ENCODE assay signal across 20 cellular contexts in the genomic region with DNA sequence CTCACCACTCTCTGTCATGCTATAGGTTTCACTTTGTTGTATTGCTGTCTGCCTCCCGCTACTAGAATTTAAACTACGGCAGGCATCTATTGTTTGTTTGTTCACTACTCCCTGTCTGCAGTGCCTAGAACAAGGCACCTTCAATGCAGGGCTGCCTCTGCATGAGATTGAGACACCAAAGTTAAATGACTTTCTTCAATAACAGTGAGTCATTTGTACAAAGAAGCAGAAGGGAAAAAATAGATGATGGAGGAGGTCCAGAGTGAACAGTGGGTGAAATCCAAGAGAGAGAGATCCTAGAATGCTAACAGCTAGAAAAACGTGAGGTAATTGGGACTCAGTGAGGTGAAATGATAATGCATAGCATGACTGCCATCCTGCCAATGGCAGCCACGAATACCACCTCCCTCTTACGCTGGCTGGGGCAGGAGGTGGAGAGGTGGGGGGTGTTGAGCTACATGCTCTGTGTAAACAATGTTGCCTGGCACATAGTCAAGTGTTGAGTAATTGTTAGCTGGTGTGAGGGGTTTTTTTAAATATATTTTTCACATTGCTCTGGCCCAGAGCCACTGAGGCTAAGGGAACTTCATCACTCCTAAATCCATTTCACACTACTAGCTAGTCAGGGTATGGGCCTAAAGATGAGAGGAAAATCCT.
DNase-seq lines count a peak whose midpoint lies in the region; ATAC-seq and TF ChIP-seq lines count a peak whose summit lies in the region.
"Had no signal": no experiment of that assay in that cellular context is flagged by ENCODE, and none has a peak within 500 bp of the region (broad histone marks: within the 10 kb centered on the region; RNA-seq: fewer than 3 reads in every experiment).

No MANE protein-coding gene starts in this region.

- no peaks in the 10 kb centered on the region for H3K27me3 ChIP-seq in ACC112 (ENCODE audit: insufficient read depth, low read length)
- H3K27me3 ChIP-seq: foreskin keratinocyte had no signal

- H3K79me2 ChIP-seq in ACC112 (ENCODE audit: control insufficient read depth, insufficient read depth, low read length, unreplicated experiment), result peaks cover 4% of the 10 kb centered on the region

- H3K4me3 ChIP-seq in ACC112 (ENCODE audit: low read depth, low read length) (peak overlapping the region; percentile 34), astrocyte of the spinal cord (ENCODE audit: low read depth, low read length) (no peak overlapping the region)

- H3K27ac ChIP-seq in ACC112 (ENCODE audit: low read depth, low read length), result peak overlapping the region; percentile 53
- no peak overlapping the region for H3K27ac ChIP-seq in RWPE1
- H3K27ac ChIP-seq: foreskin keratinocyte, KMS-11 had no signal

- no peak for ATAC-seq in HG03159 (IDR thresholded peaks at IDR 0.05; ENCODE audit: unreplicated experiment)
- ATAC-seq: CD8-positive, alpha-beta T cell; foreskin keratinocyte; HCT116 had no signal

- in situ Hi-C loops in astrocyte of the spinal cord (cut with HindIII; ENCODE audit: low sequenced_read_pairs), result no loop called here

- CTCF ChIA-PET in RWPE1 (lab: Yijun Ruan, JAX), result no interaction called here

- DNase-seq in NCI-H1694 (lab: John Stamatoyannopoulos, UW), result peak; percentile 84
- peak; percentile 48 for DNase-seq in astrocyte of the spinal cord (ENCODE audit: low read depth, low spot score)
- DNase-seq in kidney tubule cell (ENCODE audit: low spot score), result peak; percentile 36
- no peak for DNase-seq in GF-D8 (lab: John Stamatoyannopoulos, UW)
- DNase-seq in RWPE1 (ENCODE audit: low spot score), result no peak
- DNase-seq in activated gamma-delta T cell (lab: John Stamatoyannopoulos, UW), result no peak
- DNase-seq: activated CD4-positive, alpha-beta T cell treated with anti-CD3 and anti-CD28 coated beads, Interleukin-2, amount 50 U/mL, for 1 hour; CD8-positive, alpha-beta T cell; endodermal cell; foreskin keratinocyte; NCI-H1092 treated with DMSO at 0.1 percent for 48 hours; NCI-H510A treated with DMSO at 0.1 percent for 48 hours; nucleus accumbens; OCI-M1; SK-N-SH; stimulated activated CD4-positive, alpha-beta T cell treated with anti-CD3 and anti-CD28 coated beads, Interleukin-4, amount 100 ng/mL, for 24 hours had no signal

- no peak for TF ChIP-seq CTCF in astrocyte of the spinal cord (IDR thresholded peaks at IDR 0.05; ENCODE audit: low read depth, low read length)
- TF ChIP-seq CTCF in RWPE1 (conservative IDR thresholded peaks at IDR 0.05; ENCODE audit: low read depth), result no peak

- H2AFZ ChIP-seq in ACC112 (ENCODE audit: low read length, unreplicated experiment), result peak overlapping the region; percentile 71

- POLR2A ChIA-PET in RWPE1 (lab: Yijun Ruan, JAX; ENCODE audit: low non-redundant PET), result no interaction called here

- H3K4me1 ChIP-seq in ACC112 (ENCODE audit: control insufficient read depth, insufficient read depth, low read length, unreplicated experiment), result peaks cover 39% of the 10 kb centered on the region
- H3K4me1 ChIP-seq: foreskin keratinocyte had no signal

- 0 out of 2 replicates have a peak, but pooled peaks cover 3% of the 10 kb centered on the region for H3K36me3 ChIP-seq in ACC112 (ENCODE audit: insufficient read depth, low read length)

Comparison
In these comparisons a context has a peak if more than half of its experiments do, and no peak if none do; other contexts are left out.
1. DNase-seq: peak in NCI-H1694 (single experiment), astrocyte of the spinal cord (single experiment) and kidney tubule cell (single experiment); none in GF-D8 (single experiment), RWPE1 (single experiment) and activated gamma-delta T cell (single experiment).